10 cellular contexts compared by ENCODE assay signal in the genomic region with DNA sequence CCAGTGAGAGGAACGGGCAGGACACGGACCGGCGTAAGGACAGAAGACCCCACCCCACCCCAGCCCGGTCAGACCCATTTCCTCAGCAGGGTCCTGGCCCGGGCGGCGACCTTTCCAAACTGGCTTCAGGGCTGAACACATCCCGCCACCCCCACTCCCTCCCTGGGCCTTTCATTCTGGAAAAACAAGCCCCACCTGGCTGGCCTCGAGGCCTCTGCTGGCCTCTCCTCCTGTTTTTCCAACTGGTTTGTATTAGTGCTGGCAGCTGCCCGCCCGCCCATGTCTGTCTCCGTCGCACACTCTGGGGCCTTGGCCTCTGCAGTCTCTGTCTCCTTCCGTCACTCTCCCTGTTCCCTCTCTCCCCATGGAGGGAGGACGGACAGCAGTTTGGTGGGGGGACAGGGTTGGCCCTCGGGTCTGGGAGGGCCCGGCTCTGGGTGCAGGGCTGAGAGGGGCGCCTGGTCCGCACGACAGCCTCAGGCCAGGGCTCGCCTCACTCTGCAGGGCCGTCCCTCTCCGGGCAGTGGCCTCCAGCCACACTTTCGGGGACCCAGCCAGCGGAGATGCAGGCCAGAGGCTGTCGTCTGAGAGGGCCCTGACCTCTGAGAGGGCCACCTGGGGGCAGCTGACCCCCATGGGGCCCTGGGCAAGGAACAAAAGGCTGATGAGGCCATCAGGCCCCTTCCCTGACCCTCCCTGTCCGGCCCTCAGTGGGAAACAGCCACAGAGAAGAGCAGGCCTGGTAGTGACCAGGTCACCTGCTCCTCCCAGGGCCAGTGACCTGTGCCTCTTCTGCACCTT. TPM values are rescaled to one million over a fixed set of nuclear protein-coding genes. Genes with fewer than 3 reads are reported as not detected.
A peak's percentile ranks its signal among the peaks of the same experiment; 100 is the strongest.
DNase-seq lines count a peak whose midpoint lies in the region; ATAC-seq and TF ChIP-seq lines count a peak whose summit lies in the region.
"Had no signal": no experiment of that assay in that cellular context is flagged by ENCODE, and none has a peak within 500 bp of the region (broad histone marks: within the 10 kb centered on the region; RNA-seq: fewer than 3 reads in every experiment).

No MANE protein-coding gene starts in this region.

- peak overlapping the region; percentile 100 for H3K27ac Mint-ChIP-seq in nephron
- no peak overlapping the region for H3K27ac Mint-ChIP-seq in activated T-helper 17 cell treated with anti-CD3 and anti-CD28 coated beads, Interleukin-2, amount 50 U/mL, for 72 hours

- H3K36me3 Mint-ChIP-seq in nephron (ENCODE audit: low read depth): no peaks in the 10 kb centered on the region
- H3K36me3 Mint-ChIP-seq in activated T-helper 17 cell treated with anti-CD3 and anti-CD28 coated beads, Interleukin-2, amount 50 U/mL, for 72 hours (ENCODE audit: low read depth): no peaks in the 10 kb centered on the region
- H3K36me3 Mint-ChIP-seq: CD14-positive monocyte had no signal

- H3K9me3 Mint-ChIP-seq in nephron: no peaks in the 10 kb centered on the region
- no peaks in the 10 kb centered on the region for H3K9me3 Mint-ChIP-seq in activated T-helper 17 cell treated with anti-CD3 and anti-CD28 coated beads, Interleukin-2, amount 50 U/mL, for 72 hours

- H3K27me3 ChIP-seq in ACC112 (ENCODE audit: insufficient read depth, low read length) (no peaks in the 10 kb centered on the region), NT2/D1 (ENCODE audit: insufficient read depth, insufficient read length) (no peaks in the 10 kb centered on the region), esophagus muscularis mucosa (peaks cover 0 to 52% (median 11%) of the 10 kb centered on the region in 4 donors)

- intact Hi-C loops in esophagus muscularis mucosa (cut with DNase I): no loop called here

- no peaks in the 10 kb centered on the region for H3K27me3 Mint-ChIP-seq in nephron (ENCODE audit: low read depth)
- H3K27me3 Mint-ChIP-seq in activated T-helper 17 cell treated with anti-CD3 and anti-CD28 coated beads, Interleukin-2, amount 50 U/mL, for 72 hours: no peaks in the 10 kb centered on the region

- H3K4me1 ChIP-seq in ACC112 (ENCODE audit: control insufficient read depth, insufficient read depth, low read length, unreplicated experiment) (peaks cover 41% of the 10 kb centered on the region), NT2/D1 (ENCODE audit: insufficient read depth, insufficient read length) (peaks cover 27% of the 10 kb centered on the region), esophagus muscularis mucosa (peaks cover 20 to 75% (median 71%) of the 10 kb centered on the region in 4 donors)

- H3K9me3 ChIP-seq in NT2/D1 (ENCODE audit: insufficient read depth, low read length) (no peaks in the 10 kb centered on the region), esophagus muscularis mucosa (no peaks in the 10 kb centered on the region)

- ATAC-seq in HG03280 (IDR thresholded peaks at IDR 0.05; ENCODE audit: unreplicated experiment): no peak
- ATAC-seq in activated T-helper 17 cell treated with anti-CD3 and anti-CD28 coated beads, Interleukin-2, amount 50 U/mL, for 72 hours (replicated peaks): no peak

- H3K36me3 ChIP-seq in ACC112 (ENCODE audit: insufficient read depth, low read length) (no peaks in the 10 kb centered on the region), NT2/D1 (ENCODE audit: insufficient read depth, insufficient read length, low read length) (peaks cover under 1% of the 10 kb centered on the region), esophagus muscularis mucosa (peaks cover 0 to 2% (median 0%) of the 10 kb centered on the region in 4 donors)

- no peak for TF ChIP-seq POLR2A in esophagus muscularis mucosa (IDR thresholded peaks at IDR 0.05; ENCODE audit: low read depth)

- H3K27ac ChIP-seq in ACC112 (ENCODE audit: low read depth, low read length) (peak overlapping the region; percentile 93), esophagus muscularis mucosa (replicated peaks in 1 of 4) (peak overlapping the region; percentile 81 to 88 (median 84))

- H3K4me3 ChIP-seq in ACC112 (ENCODE audit: low read depth, low read length) (peak overlapping the region; percentile 38), NT2/D1 (ENCODE audit: insufficient read length, low read depth) (no peak overlapping the region), esophagus muscularis mucosa (no peak overlapping the region)

- TF ChIP-seq EP300 in esophagus muscularis mucosa (IDR thresholded peaks at IDR 0.05): no peak

- peaks cover 19% of the 10 kb centered on the region for H3K79me2 ChIP-seq in ACC112 (ENCODE audit: control insufficient read depth, insufficient read depth, low read length, unreplicated experiment)

- 52% methylated on average over 16 of the region's 28 CpGs for WGBS in esophagus muscularis mucosa

- TF ChIP-seq CTCF in esophagus muscularis mucosa (IDR thresholded peaks at IDR 0.05) (no peak), nephron (IDR thresholded peaks at IDR 0.05; ENCODE audit: unreplicated experiment in 3 of 3) (no peak)

- no peak overlapping the region for H2AFZ ChIP-seq in ACC112 (ENCODE audit: low read length, unreplicated experiment)

- peaks cover 26% of the 10 kb centered on the region for H3K4me1 Mint-ChIP-seq in nephron
- H3K4me1 Mint-ChIP-seq in activated T-helper 17 cell treated with anti-CD3 and anti-CD28 coated beads, Interleukin-2, amount 50 U/mL, for 72 hours: peaks cover 6% of the 10 kb centered on the region

- peak overlapping the region; percentile 88 to 94 (median 93) for H3K4me3 Mint-ChIP-seq in nephron
- H3K4me3 Mint-ChIP-seq in activated T-helper 17 cell treated with anti-CD3 and anti-CD28 coated beads, Interleukin-2, amount 50 U/mL, for 72 hours: no peak overlapping the region

- peak overlapping the region; percentile 79 for H3K9ac ChIP-seq in NT2/D1 (ENCODE audit: insufficient read length, low read depth)

- DNase-seq in NT2/D1 (ENCODE audit: low read depth, low spot score) (no peak), esophagus muscularis mucosa (ENCODE audit: extremely low spot score) (no peak), KG1 (lab: John Stamatoyannopoulos, UW) (no peak), nucleus accumbens (lab: John Stamatoyannopoulos, UW) (no peak)
- DNase-seq: NCI-H748 treated with DMSO at 0.1 percent for 48 hours had no signal

RNA-seq across cellular contexts. Expression of a gene that starts 1.5 kb away (rescaled TPM):
- 100 to 1,000 TPM in 2 of 4 donors, 10 to 100 TPM in 2; 68.5 to 129 (median 87.2) TPM for total RNA-seq in esophagus muscularis mucosa
- total RNA-seq in activated T-helper 17 cell treated with anti-CD3 and anti-CD28 coated beads, Interleukin-2, amount 50 U/mL, for 72 hours: under 1 TPM in 1 of 2 donors, not detected in 1; 0.56 TPM

RNA-seq across cellular contexts. Expression of a gene that starts 10.7 kb away (rescaled TPM):
- 100 to 1,000 TPM in 2 of 4 donors, 10 to 100 TPM in 2; 66.9 to 141 (median 114) TPM for total RNA-seq in esophagus muscularis mucosa
- total RNA-seq in activated T-helper 17 cell treated with anti-CD3 and anti-CD28 coated beads, Interleukin-2, amount 50 U/mL, for 72 hours: 10 to 100 TPM; 46.2 to 48.0 TPM

RNA-seq across cellular contexts. Expression of a gene that starts 15.1 kb away (rescaled TPM):
- total RNA-seq in esophagus muscularis mucosa: 100 to 1,000 TPM in 3 of 4 donors, 10 to 100 TPM in 1; 98.4 to 152 (median 117) TPM
- total RNA-seq in activated T-helper 17 cell treated with anti-CD3 and anti-CD28 coated beads, Interleukin-2, amount 50 U/mL, for 72 hours: 100 to 1,000 TPM in 1 of 2 donors, 10 to 100 TPM in 1; 93.3 to 163 TPM

RNA-seq across cellular contexts. Expression of a gene that starts 28.8 kb away (rescaled TPM):
- under 1 TPM in 2 of 4 donors, not detected in 2; 0.17 to 0.32 TPM for total RNA-seq in esophagus muscularis mucosa
- total RNA-seq in activated T-helper 17 cell treated with anti-CD3 and anti-CD28 coated beads, Interleukin-2, amount 50 U/mL, for 72 hours: 1 to 10 TPM in 1 of 2 donors, under 1 TPM in 1; 0.71 to 1.1 TPM

RNA-seq across cellular contexts. Expression of a gene that starts 35.3 kb away (rescaled TPM):
- 10 to 100 TPM; 15.4 to 44.9 (median 31.5) TPM for total RNA-seq in esophagus muscularis mucosa
- total RNA-seq in activated T-helper 17 cell treated with anti-CD3 and anti-CD28 coated beads, Interleukin-2, amount 50 U/mL, for 72 hours: 10 to 100 TPM; 16.8 to 22.3 TPM

Comparison
In these comparisons a context has a peak if more than half of its experiments do, and no peak if none do; other contexts are left out.
1. RNA of a gene that starts 1.5 kb away (total RNA-seq): 68.5 to 129 TPM in esophagus muscularis mucosa; 0.56 TPM in activated T-helper 17 cell treated with anti-CD3 and anti-CD28 coated beads, Interleukin-2, amount 50 U/mL, for 72 hours; every median in the first group is over 10 times any median in the second.